Comparison of ENCODE assay signal across 8 cellular contexts in the genomic region with DNA sequence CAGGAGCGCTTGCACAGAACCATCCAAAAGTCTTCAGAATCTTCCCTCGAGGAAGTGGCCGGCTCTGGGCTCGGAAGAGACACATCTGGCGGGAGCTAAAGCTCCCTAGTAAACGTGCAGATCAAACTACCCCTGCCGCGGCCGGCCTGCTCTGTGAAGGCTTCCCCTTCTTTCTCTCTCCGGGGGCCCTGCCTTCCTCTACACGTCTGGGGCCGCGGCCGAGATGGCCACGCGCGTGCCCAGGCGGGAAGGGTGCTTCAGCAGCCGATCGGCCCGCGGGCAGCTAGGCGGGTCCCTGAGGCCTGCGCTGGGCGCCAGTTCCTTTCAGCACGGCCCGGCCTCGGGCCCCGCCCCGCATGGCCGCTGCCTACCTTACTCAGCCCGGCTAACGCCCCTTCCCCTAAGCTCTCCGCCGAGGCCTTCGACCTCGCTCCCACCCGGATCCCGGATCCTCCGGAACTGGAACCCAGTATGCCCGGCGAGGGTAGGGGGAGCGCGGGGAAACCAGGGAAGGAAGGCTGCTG. TPM values are rescaled to one million over a fixed set of nuclear protein-coding genes. Genes with fewer than 3 reads are reported as not detected.
A peak's percentile ranks its signal among the peaks of the same experiment; 100 is the strongest.
DNase-seq lines count a peak whose midpoint lies in the region; ATAC-seq and TF ChIP-seq lines count a peak whose summit lies in the region.

No MANE protein-coding gene starts in this region.

- ATAC-seq in GM19397 (IDR thresholded peaks at IDR 0.05; ENCODE audit: unreplicated experiment) (peak; percentile 20), HG03439 (IDR thresholded peaks at IDR 0.05; ENCODE audit: unreplicated experiment) (peak; percentile 10)

- no peaks in the 10 kb centered on the region for H3K27me3 Mint-ChIP-seq in CD4-positive, alpha-beta memory T cell
- no peaks in the 10 kb centered on the region for H3K27me3 Mint-ChIP-seq in T-helper 2 cell treated with Interferon-gamma antibody and Interleukin-4, amounts not matched to agents 5 μg/mL and 100 μg/mL, for 36 hours (ENCODE audit: low read depth)
- no peaks in the 10 kb centered on the region for H3K27me3 Mint-ChIP-seq in nephron progenitor cell (ENCODE audit: low read depth, poor library complexity)

- no peaks in the 10 kb centered on the region for H3K27me3 ChIP-seq in CD4-positive, alpha-beta memory T cell (ENCODE audit: insufficient read depth, low read length)
- H3K27me3 ChIP-seq in esophagus squamous epithelium = no peaks in the 10 kb centered on the region

- TF ChIP-seq POLR2A in esophagus squamous epithelium (IDR thresholded peaks at IDR 0.05) = no peak

- peak overlapping the region; percentile 82 to 96 (median 93) for H3K27ac Mint-ChIP-seq in CD4-positive, alpha-beta memory T cell
- H3K27ac Mint-ChIP-seq in T-helper 2 cell treated with Interferon-gamma antibody and Interleukin-4, amounts not matched to agents 5 μg/mL and 100 μg/mL, for 36 hours = peak overlapping the region; percentile 91
- peak overlapping the region; percentile 96 for H3K27ac Mint-ChIP-seq in nephron progenitor cell

- TF ChIP-seq CTCF in esophagus squamous epithelium (IDR thresholded peaks at IDR 0.05) (no peak), nephron progenitor cell (IDR thresholded peaks at IDR 0.05) (no peak)

- no peaks in the 10 kb centered on the region for H3K9me3 ChIP-seq in CD4-positive, alpha-beta memory T cell (ENCODE audit: control insufficient read depth in 1 of 2, low read length in 2 of 2)
- no peaks in the 10 kb centered on the region for H3K9me3 ChIP-seq in esophagus squamous epithelium

- POLR2A ChIA-PET in CD4-positive, alpha-beta memory T cell (lab: Charles Lee; ENCODE audit: partially characterized antibody) = interaction anchor here (0.9 to 4.0 kb wide), 9 partner anchors 12 to 170 kb away, joined by 3 to 18 read pairs (median 11); partner anchors contain the start of genes DHRS7B, NATD1 and USP22

- peak overlapping the region; percentile 92 for H3K27ac ChIP-seq in CD4-positive, alpha-beta memory T cell (ENCODE audit: low read depth, low read length)
- H3K27ac ChIP-seq in esophagus squamous epithelium = peak overlapping the region; percentile 95 to 97 (median 96)

- peak overlapping the region; percentile 89 to 97 (median 92) for H3K4me3 Mint-ChIP-seq in CD4-positive, alpha-beta memory T cell
- H3K4me3 Mint-ChIP-seq in T-helper 2 cell treated with Interferon-gamma antibody and Interleukin-4, amounts not matched to agents 5 μg/mL and 100 μg/mL, for 36 hours = peak overlapping the region; percentile 98
- H3K4me3 Mint-ChIP-seq in nephron progenitor cell = peak overlapping the region; percentile 97

- peaks cover 39% of the 10 kb centered on the region for H3K4me1 ChIP-seq in CD4-positive, alpha-beta memory T cell (ENCODE audit: insufficient read depth, low read length)
- H3K4me1 ChIP-seq in esophagus squamous epithelium = peaks cover 42 to 65% (median 45%) of the 10 kb centered on the region in 3 donors

- intact Hi-C loops in CD4-positive, alpha-beta memory T cell (cut with micrococcal nuclease) = loop anchor here (1.0 to 2.0 kb wide), 8 partner anchors 40 to 244 kb away; partner anchors contain the start of genes DHRS7B, MAP2K3, NATD1 and USP22
- intact Hi-C loops in esophagus squamous epithelium (cut with DNase I) = loop anchor here (10.0 kb wide), 1 partner anchor 89 kb away; the partner anchor contains the start of gene DHRS7B

- no peaks in the 10 kb centered on the region for H3K9me3 Mint-ChIP-seq in CD4-positive, alpha-beta memory T cell
- H3K9me3 Mint-ChIP-seq in T-helper 2 cell treated with Interferon-gamma antibody and Interleukin-4, amounts not matched to agents 5 μg/mL and 100 μg/mL, for 36 hours = no peaks in the 10 kb centered on the region
- no peaks in the 10 kb centered on the region for H3K9me3 Mint-ChIP-seq in nephron progenitor cell

- peaks cover 4 to 30% of the 10 kb centered on the region in 2 donors for H3K36me3 Mint-ChIP-seq in CD4-positive, alpha-beta memory T cell
- H3K36me3 Mint-ChIP-seq in T-helper 2 cell treated with Interferon-gamma antibody and Interleukin-4, amounts not matched to agents 5 μg/mL and 100 μg/mL, for 36 hours (ENCODE audit: low read depth) = peaks cover 7% of the 10 kb centered on the region
- peaks cover 3% of the 10 kb centered on the region for H3K36me3 Mint-ChIP-seq in nephron progenitor cell (ENCODE audit: low read depth)

- 0% methylated on average over 1 to 18 of the region's 44 CpGs for WGBS in esophagus squamous epithelium, 2 donors

- peak overlapping the region; percentile 64 to 94 for H3K4me3 ChIP-seq in CD4-positive, alpha-beta memory T cell (ENCODE audit: low read length in 2 of 2)
- peak overlapping the region; percentile 93 to 97 (median 95) for H3K4me3 ChIP-seq in esophagus squamous epithelium

- CTCF ChIA-PET in CD4-positive, alpha-beta memory T cell (lab: Charles Lee; ENCODE audit: partially characterized antibody) = interaction anchor here (1.0 to 4.0 kb wide), 8 partner anchors 14 to 244 kb away, joined by 3 to 24 read pairs (median 4); no protein-coding TSS in a partner anchor

- DNase-seq in CD4-positive, alpha-beta memory T cell = no peak
- no peak for DNase-seq in T-helper 2 cell treated with Interferon-gamma antibody and Interleukin-4, amounts not matched to agents 5 μg/mL and 100 μg/mL, for 36 hours (ENCODE audit: low spot score)
- DNase-seq in esophagus squamous epithelium (lab: John Stamatoyannopoulos, UW) = no peak
- peak; percentile 69 for DNase-seq in nephron progenitor cell
- no peak for DNase-seq in NCI-H2107 (lab: John Stamatoyannopoulos, UW)
- DNase-seq in epidermal melanocyte (ENCODE audit: insufficient read length, low spot score) = no peak

- H3K36me3 ChIP-seq in CD4-positive, alpha-beta memory T cell (ENCODE audit: insufficient read depth, low read length) = peaks cover 16% of the 10 kb centered on the region
- peaks cover 0 to 23% (median 0%) of the 10 kb centered on the region in 3 donors for H3K36me3 ChIP-seq in esophagus squamous epithelium

- H3K4me1 Mint-ChIP-seq in CD4-positive, alpha-beta memory T cell = peaks cover 30 to 65% (median 50%) of the 10 kb centered on the region in 4 donors
- peaks cover 34% of the 10 kb centered on the region for H3K4me1 Mint-ChIP-seq in T-helper 2 cell treated with Interferon-gamma antibody and Interleukin-4, amounts not matched to agents 5 μg/mL and 100 μg/mL, for 36 hours (ENCODE audit: low read depth)
- H3K4me1 Mint-ChIP-seq in nephron progenitor cell = peaks cover 57% of the 10 kb centered on the region

RNA-seq across cellular contexts. Expression of gene TMEM11, which starts 0.4 kb away (rescaled TPM):
- total RNA-seq in CD4-positive, alpha-beta memory T cell = 10 to 100 TPM; 18.6 to 21.7 TPM
- 10 to 100 TPM; 35.6 to 38.6 TPM for polyA plus RNA-seq in CD4-positive, alpha-beta memory T cell
- total RNA-seq in esophagus squamous epithelium = 10 to 100 TPM; 17.8 to 29.0 (median 20.2) TPM

RNA-seq across cellular contexts. Expression of gene NATD1, which starts 39.7 kb away (rescaled TPM):
- total RNA-seq in CD4-positive, alpha-beta memory T cell = 10 to 100 TPM; 13.1 to 13.5 TPM
- 1 to 10 TPM in 1 of 2 donors, under 1 TPM in 1; 0.32 to 2.3 TPM for polyA plus RNA-seq in CD4-positive, alpha-beta memory T cell
- 1 to 10 TPM; 2.4 to 5.1 (median 3.2) TPM for total RNA-seq in esophagus squamous epithelium
